In genomic region chr16:89061590-89062380, GRCh38 we compare ENCODE assay signal across 16 cellular contexts.
"Had no signal": no experiment of that assay in that cellular context is flagged by ENCODE, and none has a peak within 500 bp of the region (broad histone marks: within the 10 kb centered on the region; RNA-seq: fewer than 3 reads in every experiment).

No MANE protein-coding gene starts in this region.

- H3K36me3 Mint-ChIP-seq: activated naive CD8-positive, alpha-beta T cell; naive thymus-derived CD4-positive, alpha-beta T cell; type B pancreatic cell had no signal

- H3K4me1 Mint-ChIP-seq: activated CD4-positive, alpha-beta memory T cell treated with anti-CD3 and anti-CD28 coated beads, Interleukin-2, amount 10 ng/mL, durations not matched to agents 7 days and 5 days; naive thymus-derived CD4-positive, alpha-beta T cell had no signal

- H3K9me3 Mint-ChIP-seq: activated CD4-positive, alpha-beta memory T cell treated with anti-CD3 and anti-CD28 coated beads, Interleukin-2, amount 10 ng/mL, durations not matched to agents 7 days and 5 days; activated T-cell treated with anti-CD3 and anti-CD28 coated beads, Interleukin-2, amount 50 U/mL, for 24 hours; naive thymus-derived CD4-positive, alpha-beta T cell; type B pancreatic cell had no signal

- H3K4me3 Mint-ChIP-seq: activated CD4-positive, alpha-beta memory T cell treated with anti-CD3 and anti-CD28 coated beads, Interleukin-2, amount 10 ng/mL, durations not matched to agents 7 days and 5 days; activated naive CD8-positive, alpha-beta T cell; activated T-cell treated with anti-CD3 and anti-CD28 coated beads, Interleukin-2, amount 50 U/mL, for 24 hours; naive thymus-derived CD4-positive, alpha-beta T cell; T-helper 17 cell; type B pancreatic cell had no signal

- H3K27ac Mint-ChIP-seq: activated CD4-positive, alpha-beta memory T cell treated with anti-CD3 and anti-CD28 coated beads, Interleukin-2, amount 10 ng/mL, durations not matched to agents 7 days and 5 days; activated naive CD8-positive, alpha-beta T cell; activated T-cell treated with anti-CD3 and anti-CD28 coated beads, Interleukin-2, amount 50 U/mL, for 24 hours; naive thymus-derived CD4-positive, alpha-beta T cell; T-helper 17 cell; type B pancreatic cell had no signal

- DNase-seq: activated CD4-positive, alpha-beta memory T cell treated with anti-CD3 and anti-CD28 coated beads, Interleukin-2, amount 10 ng/mL, durations not matched to agents 7 days and 5 days; activated CD4-positive, alpha-beta T cell treated with anti-CD3 and anti-CD28 coated beads for 4 hours; activated effector memory CD4-positive, alpha-beta T cell treated with Interleukin-2 at 50 U/mL for 16 hours; activated T-cell treated with anti-CD3 and anti-CD28 coated beads, Interleukin-2, amount 50 U/mL, for 24 hours; amniotic stem cell; dorsolateral prefrontal cortex; erythroblast; gastrocnemius medialis; heart right ventricle; left cardiac atrium; naive thymus-derived CD4-positive, alpha-beta T cell; stimulated activated CD4-positive, alpha-beta T cell treated with anti-CD3 and anti-CD28 coated beads, Interleukin-2, amount 100 ng/mL, for 48 hours; stimulated activated naive CD4-positive, alpha-beta T cell treated with Interleukin-2 at 50 U/mL for 16 hours; T-helper 17 cell had no signal

- ATAC-seq: gastrocnemius medialis; heart right ventricle; left cardiac atrium; naive thymus-derived CD4-positive, alpha-beta T cell; T-helper 17 cell had no signal
